Comparison of ENCODE assay signal across 1 cellular context in the genomic region with DNA sequence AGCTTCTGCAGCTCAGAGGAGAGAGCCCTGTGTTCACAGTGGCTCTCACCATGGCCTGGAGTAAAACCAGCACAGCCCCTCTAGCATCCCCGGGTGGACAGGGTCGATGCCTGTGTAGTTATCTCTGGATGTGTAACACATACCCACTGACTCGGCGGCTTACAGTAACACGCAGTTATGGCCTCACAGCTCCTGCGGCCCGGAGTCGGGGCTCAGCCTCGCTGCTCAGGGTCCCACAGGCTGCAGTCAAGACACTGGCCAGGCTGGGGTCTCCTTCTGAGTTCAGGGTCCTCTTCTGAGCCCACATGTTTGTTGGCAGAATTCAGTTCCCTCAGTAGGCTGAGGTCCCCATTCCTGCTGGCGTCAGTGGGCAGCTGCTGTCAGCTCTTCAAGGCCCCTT.
TF ChIP-seq lines count a peak whose summit lies in the region.

No MANE protein-coding gene starts in this region.

TF ChIP-seq in H1, 55 proteins besides CTCF, POLR2A, EP300 and RAD21:
- no peak for TF ChIP-seq CHD1 (IDR thresholded peaks at IDR 0.05; ENCODE audit: low read depth, low read length)
- TF ChIP-seq BRCA1 (IDR thresholded peaks at IDR 0.05; ENCODE audit: low read depth, low read length) = no peak
- no peak for TF ChIP-seq SP2 (IDR thresholded peaks at IDR 0.05; ENCODE audit: low read length)
TF ChIP-seq in H1: peak in this region for 0.
